In genomic region chr11:72483412-72484186, GRCh38 we compare ENCODE assay signal across 9 cellular contexts.
DNase-seq lines count a peak whose midpoint lies in the region; TF ChIP-seq lines count a peak whose summit lies in the region.
"Had no signal": no experiment of that assay in that cellular context is flagged by ENCODE, and none has a peak within 500 bp of the region (broad histone marks: within the 10 kb centered on the region; RNA-seq: fewer than 3 reads in every experiment).

No MANE protein-coding gene starts in this region.

- DNase-seq in COLO829 (ENCODE audit: low spot score) (peak; percentile 21), OCI-M1 (lab: John Stamatoyannopoulos, UW) (peak; percentile 89), erythroblast (lab: John Stamatoyannopoulos, UW) (peak; percentile 26 to 54), NCI-H1694 treated with DMSO at 0.1 percent for 48 hours (lab: John Stamatoyannopoulos, UW) (no peak), WERI-Rb-1 (no peak), 8988T (no peak)
- DNase-seq in activated CD4-positive, CD25-positive, alpha-beta regulatory T cell (lab: John Stamatoyannopoulos, UW), result no peak

- H3K4me3 ChIP-seq in neutrophil (ENCODE audit: low read depth in 1 of 2, low read length in 1 of 2) (no peak overlapping the region), WERI-Rb-1 (ENCODE audit: low read depth, low read length) (no peak overlapping the region)
- H3K4me3 ChIP-seq: SJSA1 had no signal

- no peak for TF ChIP-seq CTCF in neutrophil (IDR thresholded peaks at IDR 0.05)
- no peak for TF ChIP-seq CTCF in WERI-Rb-1 (IDR thresholded peaks at IDR 0.05; ENCODE audit: low read depth, low read length)

- H3K4me1 ChIP-seq in neutrophil (ENCODE audit: control insufficient read depth in 1 of 2, insufficient read depth in 1 of 2, low read depth in 1 of 2, low read length in 1 of 2), result peaks cover 11 to 16% of the 10 kb centered on the region in 2 experiments
- H3K4me1 ChIP-seq: SJSA1 had no signal

- H3K27ac ChIP-seq in neutrophil, result peak overlapping the region; percentile 14
- no peak overlapping the region for H3K27ac ChIP-seq in WERI-Rb-1
- H3K27ac ChIP-seq: SJSA1 had no signal

- H3K36me3 ChIP-seq in neutrophil (no peaks in the 10 kb centered on the region), WERI-Rb-1 (no peaks in the 10 kb centered on the region)
- H3K36me3 ChIP-seq: SJSA1 had no signal

- no peak for TF ChIP-seq POLR2A in erythroblast (IDR thresholded peaks at IDR 0.05; ENCODE audit: low read length)

- no peaks in the 10 kb centered on the region for H3K27me3 ChIP-seq in neutrophil
- H3K27me3 ChIP-seq in WERI-Rb-1 (ENCODE audit: insufficient read depth, low read depth, severe bottlenecking), result no peaks in the 10 kb centered on the region
- H3K27me3 ChIP-seq: SJSA1 had no signal

- H3K9me3 ChIP-seq in neutrophil, result no peaks in the 10 kb centered on the region
- no peaks in the 10 kb centered on the region for H3K9me3 ChIP-seq in WERI-Rb-1 (ENCODE audit: severe bottlenecking)
- H3K9me3 ChIP-seq: SJSA1 had no signal

Comparison
In these comparisons a context has a peak if more than half of its experiments do, and no peak if none do; other contexts are left out.
1. DNase-seq: peak in COLO829 (single experiment), OCI-M1 (single experiment) and erythroblast (2 of 2); none in NCI-H1694 treated with DMSO at 0.1 percent for 48 hours (single experiment), WERI-Rb-1 (single experiment), activated CD4-positive, CD25-positive, alpha-beta regulatory T cell (0 of 4) and 8988T (single experiment).